In the genomic region with DNA sequence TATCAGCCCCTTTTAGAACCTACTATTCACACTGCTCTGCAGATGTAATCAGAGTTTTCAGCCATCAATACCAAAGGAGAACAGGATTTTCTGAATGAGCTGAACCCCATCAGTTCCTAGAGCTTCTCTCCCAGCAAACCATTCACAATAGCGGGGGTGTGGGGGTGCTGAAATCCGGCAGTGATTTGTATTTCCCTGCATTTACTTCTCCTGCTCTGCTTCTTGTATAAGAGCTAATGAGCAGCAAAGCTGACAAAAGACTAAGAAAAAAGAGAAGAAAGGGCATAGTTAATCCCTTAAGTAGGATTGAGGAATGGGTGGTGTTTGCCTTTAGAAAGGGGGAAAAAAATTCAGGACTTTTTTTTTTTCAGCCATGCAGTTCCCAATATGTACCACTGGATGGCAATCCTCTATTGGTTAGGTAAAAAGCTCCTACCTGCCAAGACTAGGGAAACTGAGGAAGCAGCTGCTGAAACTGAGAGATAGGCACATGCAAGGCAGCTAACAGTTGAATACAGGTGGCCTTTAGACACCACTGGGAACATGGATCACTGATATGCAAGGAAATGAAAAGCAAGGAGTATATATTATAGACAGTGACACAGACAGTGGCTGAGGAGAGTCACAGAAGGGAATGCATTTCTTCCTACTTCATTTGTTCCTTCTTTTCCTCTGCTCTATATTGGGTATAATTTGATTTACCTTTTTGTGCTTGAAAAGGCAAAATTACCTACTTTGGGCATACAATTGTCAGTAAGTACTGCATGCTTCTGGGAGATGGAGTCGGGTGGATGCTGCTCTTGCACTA, we compare ENCODE assay signal across 10 cellular contexts.
A peak's percentile ranks its signal among the peaks of the same experiment; 100 is the strongest.
DNase-seq lines count a peak whose midpoint lies in the region; ATAC-seq and TF ChIP-seq lines count a peak whose summit lies in the region.
"Had no signal": no experiment of that assay in that cellular context is flagged by ENCODE, and none has a peak within 500 bp of the region (broad histone marks: within the 10 kb centered on the region; RNA-seq: fewer than 3 reads in every experiment).

No MANE protein-coding gene starts in this region.

- H3K9me3 ChIP-seq in CD8-positive, alpha-beta memory T cell (ENCODE audit: low read length): no peaks in the 10 kb centered on the region

- H3K27me3 Mint-ChIP-seq in glutamatergic neuron (ENCODE audit: unreplicated experiment): peaks cover 2% of the 10 kb centered on the region
- H3K27me3 Mint-ChIP-seq in stimulated activated naive CD8-positive, alpha-beta T cell treated with anti-CD3 and anti-CD28 coated beads, Interleukin-15, amount 100 ng/mL, for 72 hours: no peaks in the 10 kb centered on the region
- peaks cover 0 to 8% of the 10 kb centered on the region in 2 donors for H3K27me3 Mint-ChIP-seq in CD8-positive, alpha-beta memory T cell
- H3K27me3 Mint-ChIP-seq: activated B cell treated with CpG ODN at 0.5 μM for 24 hours had no signal

- H3K4me1 ChIP-seq in CD8-positive, alpha-beta memory T cell (ENCODE audit: insufficient read depth, low read length): peaks cover 15% of the 10 kb centered on the region

- TF ChIP-seq CTCF in 22Rv1 (IDR thresholded peaks at IDR 0.05) (peak; percentile 69), GM12872 (IDR thresholded peaks at IDR 0.05; ENCODE audit: insufficient read depth, low read depth, low read length) (peak; percentile 61), glutamatergic neuron (IDR thresholded peaks at IDR 0.05; ENCODE audit: partially characterized antibody, unreplicated experiment) (peak; percentile 82)

- POLR2A ChIA-PET in CD8-positive, alpha-beta memory T cell (lab: Charles Lee): no interaction called here

- CTCF ChIA-PET in CD8-positive, alpha-beta memory T cell (lab: Charles Lee): no interaction called here

- H3K27ac Mint-ChIP-seq in glutamatergic neuron (ENCODE audit: unreplicated experiment): no peak overlapping the region
- H3K27ac Mint-ChIP-seq in stimulated activated naive CD8-positive, alpha-beta T cell treated with anti-CD3 and anti-CD28 coated beads, Interleukin-15, amount 100 ng/mL, for 72 hours: no peak overlapping the region
- no peak overlapping the region for H3K27ac Mint-ChIP-seq in CD8-positive, alpha-beta memory T cell
- H3K27ac Mint-ChIP-seq: activated B cell treated with CpG ODN at 0.5 μM for 24 hours had no signal

- ATAC-seq in stimulated activated naive CD8-positive, alpha-beta T cell treated with anti-CD3 and anti-CD28 coated beads, Interleukin-15, amount 100 ng/mL, for 72 hours: no peak
- no peak for ATAC-seq in HG03565 (IDR thresholded peaks at IDR 0.05; ENCODE audit: unreplicated experiment)

- in situ Hi-C loops in SK-MEL-5 (cut with HindIII; ENCODE audit: low pct_unique_long_range_greater_than_20kb, low sequenced_read_pairs): no loop called here

- no peaks in the 10 kb centered on the region for H3K27me3 ChIP-seq in CD8-positive, alpha-beta memory T cell (ENCODE audit: insufficient read depth, low read length, poor library complexity, severe bottlenecking)

- H3K36me3 Mint-ChIP-seq in glutamatergic neuron (ENCODE audit: unreplicated experiment): no peaks in the 10 kb centered on the region
- no peaks in the 10 kb centered on the region for H3K36me3 Mint-ChIP-seq in CD8-positive, alpha-beta memory T cell

- no peak overlapping the region for H3K27ac ChIP-seq in 22Rv1
- no peak overlapping the region for H3K27ac ChIP-seq in CD8-positive, alpha-beta memory T cell (ENCODE audit: low read depth, low read length)

- H3K36me3 ChIP-seq in CD8-positive, alpha-beta memory T cell (ENCODE audit: insufficient read depth, low read length): no peaks in the 10 kb centered on the region

- H3K4me1 Mint-ChIP-seq in glutamatergic neuron (ENCODE audit: low read depth, unreplicated experiment): no peaks in the 10 kb centered on the region
- H3K4me1 Mint-ChIP-seq in stimulated activated naive CD8-positive, alpha-beta T cell treated with anti-CD3 and anti-CD28 coated beads, Interleukin-15, amount 100 ng/mL, for 72 hours: peaks cover 25% of the 10 kb centered on the region
- H3K4me1 Mint-ChIP-seq in CD8-positive, alpha-beta memory T cell: peaks cover 42 to 60% (median 51%) of the 10 kb centered on the region in 3 donors
- H3K4me1 Mint-ChIP-seq: activated B cell treated with CpG ODN at 0.5 μM for 24 hours had no signal

- H3K4me3 Mint-ChIP-seq in glutamatergic neuron (ENCODE audit: unreplicated experiment): no peak overlapping the region
- H3K4me3 Mint-ChIP-seq in stimulated activated naive CD8-positive, alpha-beta T cell treated with anti-CD3 and anti-CD28 coated beads, Interleukin-15, amount 100 ng/mL, for 72 hours: no peak overlapping the region
- H3K4me3 Mint-ChIP-seq in CD8-positive, alpha-beta memory T cell: no peak overlapping the region
- H3K4me3 Mint-ChIP-seq: activated B cell treated with CpG ODN at 0.5 μM for 24 hours had no signal

- DNase-seq in SK-MEL-5 (ENCODE audit: low read depth, low spot score) (peak; percentile 30), glutamatergic neuron (no peak), cerebellum (ENCODE audit: low spot score) (no peak)
- no peak for DNase-seq in stimulated activated naive CD8-positive, alpha-beta T cell treated with anti-CD3 and anti-CD28 coated beads, Interleukin-15, amount 100 ng/mL, for 72 hours
- DNase-seq in CD8-positive, alpha-beta memory T cell: no peak
- DNase-seq: activated B cell treated with CpG ODN at 0.5 μM for 24 hours, aorta had no signal

- H3K9me3 Mint-ChIP-seq in glutamatergic neuron (ENCODE audit: unreplicated experiment): no peaks in the 10 kb centered on the region
- no peaks in the 10 kb centered on the region for H3K9me3 Mint-ChIP-seq in stimulated activated naive CD8-positive, alpha-beta T cell treated with anti-CD3 and anti-CD28 coated beads, Interleukin-15, amount 100 ng/mL, for 72 hours
- H3K9me3 Mint-ChIP-seq in CD8-positive, alpha-beta memory T cell: no peaks in the 10 kb centered on the region
- H3K9me3 Mint-ChIP-seq: activated B cell treated with CpG ODN at 0.5 μM for 24 hours had no signal

- no peak overlapping the region for H3K4me3 ChIP-seq in CD8-positive, alpha-beta memory T cell (ENCODE audit: low read length)
